ENCODE assay signal across 9 cellular contexts in genomic region chr17:72407336-72408121, GRCh38.
DNase-seq lines count a peak whose midpoint lies in the region; ATAC-seq and TF ChIP-seq lines count a peak whose summit lies in the region.
"Had no signal": no experiment of that assay in that cellular context is flagged by ENCODE, and none has a peak within 500 bp of the region (broad histone marks: within the 10 kb centered on the region; RNA-seq: fewer than 3 reads in every experiment).

No MANE protein-coding gene starts in this region.

- H3K27ac Mint-ChIP-seq in neural progenitor cell: peak overlapping the region; percentile 61
- no peak overlapping the region for H3K27ac Mint-ChIP-seq in stimulated activated effector memory CD8-positive, alpha-beta T cell treated with anti-CD3 and anti-CD28 coated beads, Interleukin-12 subunit alpha, Interleukin-12 subunit beta, amount 100 ng/mL, for 72 hours

- H3K9ac ChIP-seq in OCI-LY3 (ENCODE audit: low read length) (no peak overlapping the region), neural progenitor cell (no peak overlapping the region)
- H3K9ac ChIP-seq: KMS-11 had no signal

- H3K36me3 Mint-ChIP-seq in neural progenitor cell: peaks cover 5% of the 10 kb centered on the region
- peaks cover 5% of the 10 kb centered on the region for H3K36me3 Mint-ChIP-seq in stimulated activated effector memory CD8-positive, alpha-beta T cell treated with anti-CD3 and anti-CD28 coated beads, Interleukin-12 subunit alpha, Interleukin-12 subunit beta, amount 100 ng/mL, for 72 hours

- H2AFZ ChIP-seq in OCI-LY3 (ENCODE audit: low read depth, low read length) (peak overlapping the region; percentile 61; the same call in 1 of the 2 replicates), neural progenitor cell (replicated peaks) (no peak overlapping the region)

- H4K20me1 ChIP-seq in OCI-LY3 (ENCODE audit: insufficient read depth, low read length): no peaks in the 10 kb centered on the region
- H4K20me1 ChIP-seq in neural progenitor cell (ENCODE audit: low read depth): no peaks in the 10 kb centered on the region

- WGBS in esophagus, 2 donors: 23 to 32% methylated on average over 8 of the region's 8 CpGs

- no peaks in the 10 kb centered on the region for H3K27me3 ChIP-seq in OCI-LY3 (ENCODE audit: low read depth, low read length)
- H3K27me3 ChIP-seq in esophagus (ENCODE audit: control insufficient read depth in 1 of 2, insufficient read depth in 2 of 2, low read length in 2 of 2): no peaks in the 10 kb centered on the region
- no peaks in the 10 kb centered on the region for H3K27me3 ChIP-seq in neural progenitor cell

- no peaks in the 10 kb centered on the region for H3F3A ChIP-seq in neural progenitor cell (ENCODE audit: low read depth)

- H3K4me1 ChIP-seq in OCI-LY3 (ENCODE audit: low read length) (peaks cover 11% of the 10 kb centered on the region), esophagus (ENCODE audit: control insufficient read depth in 2 of 2, insufficient read depth in 2 of 2, low read length in 1 of 2) (peaks cover 0 to 5% of the 10 kb centered on the region in 2 donors), neural progenitor cell (peaks cover 4% of the 10 kb centered on the region)

- H3K79me2 ChIP-seq in OCI-LY3 (ENCODE audit: low read length) (no peaks in the 10 kb centered on the region), neural progenitor cell (ENCODE audit: low read depth) (no peaks in the 10 kb centered on the region)

- peak; percentile 58 for ATAC-seq in GM21526 (IDR thresholded peaks at IDR 0.05; ENCODE audit: low FRiP score, unreplicated experiment)
- no peak for ATAC-seq in stimulated activated effector memory CD8-positive, alpha-beta T cell treated with anti-CD3 and anti-CD28 coated beads, Interleukin-12 subunit alpha, Interleukin-12 subunit beta, amount 100 ng/mL, for 72 hours

- peaks cover 9% of the 10 kb centered on the region for H3K9me3 Mint-ChIP-seq in neural progenitor cell
- H3K9me3 Mint-ChIP-seq in stimulated activated effector memory CD8-positive, alpha-beta T cell treated with anti-CD3 and anti-CD28 coated beads, Interleukin-12 subunit alpha, Interleukin-12 subunit beta, amount 100 ng/mL, for 72 hours: no peaks in the 10 kb centered on the region

- peaks cover 2% of the 10 kb centered on the region for H3K27me3 Mint-ChIP-seq in neural progenitor cell (ENCODE audit: insufficient read depth, low read depth)

- peaks cover 28% of the 10 kb centered on the region for H3K4me1 Mint-ChIP-seq in neural progenitor cell
- H3K4me1 Mint-ChIP-seq in stimulated activated effector memory CD8-positive, alpha-beta T cell treated with anti-CD3 and anti-CD28 coated beads, Interleukin-12 subunit alpha, Interleukin-12 subunit beta, amount 100 ng/mL, for 72 hours: no peaks in the 10 kb centered on the region

- H3K9me3 ChIP-seq in OCI-LY3 (ENCODE audit: insufficient read depth, low read length) (no peaks in the 10 kb centered on the region), esophagus (ENCODE audit: control insufficient read depth in 2 of 2, insufficient read depth in 1 of 2, low read depth in 1 of 2, low read length in 1 of 2) (no peaks in the 10 kb centered on the region), neural progenitor cell (ENCODE audit: low read depth) (no peaks in the 10 kb centered on the region)

- H3K27ac ChIP-seq in OCI-LY3 (ENCODE audit: low read length) (no peak overlapping the region), esophagus (ENCODE audit: low read depth in 2 of 2, low read length in 1 of 2) (peak overlapping the region; percentile 47 to 52), neural progenitor cell (no peak overlapping the region)
- H3K27ac ChIP-seq: KMS-11 had no signal

- no peak overlapping the region for H3K4me3 Mint-ChIP-seq in neural progenitor cell
- H3K4me3 Mint-ChIP-seq in stimulated activated effector memory CD8-positive, alpha-beta T cell treated with anti-CD3 and anti-CD28 coated beads, Interleukin-12 subunit alpha, Interleukin-12 subunit beta, amount 100 ng/mL, for 72 hours: no peak overlapping the region

- TF ChIP-seq CTCF in OCI-LY3 (IDR thresholded peaks at IDR 0.05; ENCODE audit: low read depth, low read length) (no peak), neural progenitor cell (IDR thresholded peaks at IDR 0.05) (no peak)

- H3K36me3 ChIP-seq in OCI-LY3 (replicated peaks; ENCODE audit: low read depth, low read length) (no peaks in the 10 kb centered on the region), esophagus (ENCODE audit: control insufficient read depth in 2 of 2, insufficient read depth in 2 of 2, low read length in 1 of 2) (no peaks in the 10 kb centered on the region), neural progenitor cell (no peaks in the 10 kb centered on the region)

- H3K4me3 ChIP-seq in OCI-LY3 (ENCODE audit: low read length): peak overlapping the region; percentile 35
- no peak overlapping the region for H3K4me3 ChIP-seq in esophagus (ENCODE audit: low read depth in 1 of 2, low read length in 2 of 2)
- no peak overlapping the region for H3K4me3 ChIP-seq in neural progenitor cell

- DNase-seq in DMS 273 (lab: John Stamatoyannopoulos, UW; ENCODE audit: unreplicated experiment) (peak; percentile 91), HK-2 (ENCODE audit: unreplicated experiment) (peak; percentile 69), neural progenitor cell (ENCODE audit: low spot score) (no peak)
- no peak for DNase-seq in activated CD4-positive, CD25-positive, alpha-beta regulatory T cell treated with anti-CD3 and anti-CD28 coated beads, Interleukin-2, amount 50 U/mL, for 72 hours
- no peak for DNase-seq in stimulated activated effector memory CD8-positive, alpha-beta T cell treated with anti-CD3 and anti-CD28 coated beads, Interleukin-12 subunit alpha, Interleukin-12 subunit beta, amount 100 ng/mL, for 72 hours (ENCODE audit: low spot score in 2 of 2)

- H3K4me2 ChIP-seq in OCI-LY3 (ENCODE audit: low read length) (peak overlapping the region; percentile 39), neural progenitor cell (no peak overlapping the region)
- H3K4me2 ChIP-seq: KMS-11 had no signal

Comparison
In these comparisons a context has a peak if more than half of its experiments do, and no peak if none do; other contexts are left out.
1. DNase-seq: peak in DMS 273 (single experiment) and HK-2 (single experiment); none in neural progenitor cell (single experiment), activated CD4-positive, CD25-positive, alpha-beta regulatory T cell treated with anti-CD3 and anti-CD28 coated beads, Interleukin-2, amount 50 U/mL, for 72 hours (single experiment) and stimulated activated effector memory CD8-positive, alpha-beta T cell treated with anti-CD3 and anti-CD28 coated beads, Interleukin-12 subunit alpha, Interleukin-12 subunit beta, amount 100 ng/mL, for 72 hours (0 of 2).
2. H3K27ac ChIP-seq: peak in esophagus (2 of 2); none in OCI-LY3 (single experiment) and neural progenitor cell (single experiment).